In the genomic region with DNA sequence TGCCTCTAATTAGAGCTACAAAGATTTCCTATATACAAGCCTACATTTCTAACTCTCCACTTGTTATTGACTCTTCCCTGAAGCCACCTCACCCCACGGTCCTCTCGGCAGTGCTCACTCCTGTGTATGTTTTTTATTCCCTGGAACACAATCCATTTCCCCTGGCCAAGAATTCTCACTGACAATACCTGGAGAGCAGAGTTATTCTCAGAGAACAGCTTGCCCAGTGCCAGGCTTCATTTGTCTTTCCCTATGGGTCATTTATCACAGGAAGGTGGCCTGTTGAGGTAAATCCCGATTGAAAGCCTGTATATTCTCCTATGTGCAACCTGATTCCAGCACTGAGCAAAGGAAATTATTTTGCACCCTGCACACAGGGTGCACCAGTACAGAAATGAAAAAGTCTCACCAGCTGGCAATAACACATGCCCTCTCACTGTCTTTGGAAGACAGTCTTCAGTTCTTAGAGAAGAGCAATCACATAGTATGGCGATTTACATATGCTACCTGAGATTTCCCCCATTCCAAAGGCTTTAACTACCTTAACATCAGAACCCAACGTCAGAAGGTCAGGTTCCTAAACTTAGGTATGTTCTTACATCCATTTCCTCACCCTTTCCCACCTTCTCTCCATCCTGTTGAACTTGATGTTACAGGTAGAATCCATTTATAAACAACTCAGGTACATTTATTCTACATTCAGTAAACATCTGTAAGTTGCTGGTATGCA, we compare ENCODE assay signal across 18 cellular contexts.
"Had no signal": no experiment of that assay in that cellular context is flagged by ENCODE, and none has a peak within 500 bp of the region (broad histone marks: within the 10 kb centered on the region; RNA-seq: fewer than 3 reads in every experiment).

No MANE protein-coding gene starts in this region.

- H3K36me3 Mint-ChIP-seq: activated naive CD8-positive, alpha-beta T cell treated with anti-CD3 and anti-CD28 coated beads for 36 hours; naive thymus-derived CD8-positive, alpha-beta T cell; stimulated activated naive B cell treated with anti-CD40 and anti-IgM and Interleukin-4, amounts not matched to agents 10 μg/mL and 1 μg/mL and 100 μg/mL, for 72 hours had no signal

- H3K27ac Mint-ChIP-seq: activated CD8-positive, alpha-beta T cell treated with anti-CD3 and anti-CD28 coated beads for 36 hours; activated naive CD8-positive, alpha-beta T cell treated with anti-CD3 and anti-CD28 coated beads for 36 hours; endodermal cell; naive thymus-derived CD8-positive, alpha-beta T cell; stimulated activated naive B cell treated with anti-CD40 and anti-IgM and Interleukin-4, amounts not matched to agents 10 μg/mL and 1 μg/mL and 100 μg/mL, for 72 hours; T-helper 17 cell had no signal

- H3K4me1 ChIP-seq: gastrocnemius medialis, heart right ventricle, thyroid gland had no signal

- H3K27ac ChIP-seq: dorsolateral prefrontal cortex, gastrocnemius medialis, heart right ventricle, neutrophil, right atrium auricular region, thyroid gland had no signal

- H3K9me3 Mint-ChIP-seq: activated CD8-positive, alpha-beta T cell treated with anti-CD3 and anti-CD28 coated beads for 36 hours; activated naive CD8-positive, alpha-beta T cell treated with anti-CD3 and anti-CD28 coated beads for 36 hours; naive thymus-derived CD8-positive, alpha-beta T cell; stimulated activated naive B cell treated with anti-CD40 and anti-IgM and Interleukin-4, amounts not matched to agents 10 μg/mL and 1 μg/mL and 100 μg/mL, for 72 hours had no signal

- H3K4me3 Mint-ChIP-seq: activated CD8-positive, alpha-beta T cell treated with anti-CD3 and anti-CD28 coated beads for 36 hours; activated naive CD8-positive, alpha-beta T cell treated with anti-CD3 and anti-CD28 coated beads for 36 hours; endodermal cell; naive thymus-derived CD8-positive, alpha-beta T cell; stimulated activated naive B cell treated with anti-CD40 and anti-IgM and Interleukin-4, amounts not matched to agents 10 μg/mL and 1 μg/mL and 100 μg/mL, for 72 hours; T-helper 17 cell had no signal

- H3K36me3 ChIP-seq: gastrocnemius medialis, heart right ventricle, neutrophil, right atrium auricular region, thyroid gland had no signal

- H3K9me3 ChIP-seq: gastrocnemius medialis, heart right ventricle, neutrophil, right atrium auricular region, thyroid gland had no signal

- DNase-seq: activated CD4-positive, alpha-beta T cell treated with anti-CD3 and anti-CD28 coated beads for 4 hours; activated CD8-positive, alpha-beta T cell treated with anti-CD3 and anti-CD28 coated beads for 36 hours; activated gamma-delta T cell treated with Interleukin-2 at 50 U/mL for 16 hours; activated naive CD8-positive, alpha-beta T cell treated with anti-CD3 and anti-CD28 coated beads for 36 hours; activated T-cell treated with anti-CD3 and anti-CD28 coated beads, Interleukin-2, amount 50 U/mL, for 48 hours; endodermal cell; erythroblast; gastrocnemius medialis; heart right ventricle; naive thymus-derived CD8-positive, alpha-beta T cell; stimulated activated CD4-positive, alpha-beta T cell treated with anti-CD3 and anti-CD28 coated beads, Interleukin-4, amount 100 ng/mL, for 1 hour; stimulated activated naive B cell treated with anti-CD40 and anti-IgM and Interleukin-4, amounts not matched to agents 10 μg/mL and 1 μg/mL and 100 μg/mL, for 72 hours; T-helper 17 cell; thyroid gland had no signal

- H3K4me3 ChIP-seq: gastrocnemius medialis, heart right ventricle, right atrium auricular region, thyroid gland had no signal

- H3K4me1 Mint-ChIP-seq: activated naive CD8-positive, alpha-beta T cell treated with anti-CD3 and anti-CD28 coated beads for 36 hours; naive thymus-derived CD8-positive, alpha-beta T cell; stimulated activated naive B cell treated with anti-CD40 and anti-IgM and Interleukin-4, amounts not matched to agents 10 μg/mL and 1 μg/mL and 100 μg/mL, for 72 hours; T-helper 17 cell had no signal

- H3K27me3 ChIP-seq: dorsolateral prefrontal cortex, heart right ventricle, neutrophil, right atrium auricular region, thyroid gland had no signal

- ATAC-seq: activated CD8-positive, alpha-beta T cell treated with anti-CD3 and anti-CD28 coated beads for 36 hours; gastrocnemius medialis; heart right ventricle; left lobe of liver; naive thymus-derived CD8-positive, alpha-beta T cell; stimulated activated naive B cell treated with anti-CD40 and anti-IgM and Interleukin-4, amounts not matched to agents 10 μg/mL and 1 μg/mL and 100 μg/mL, for 72 hours; T-helper 17 cell had no signal

- H3K27me3 Mint-ChIP-seq: activated CD8-positive, alpha-beta T cell treated with anti-CD3 and anti-CD28 coated beads for 36 hours; activated naive CD8-positive, alpha-beta T cell treated with anti-CD3 and anti-CD28 coated beads for 36 hours; stimulated activated naive B cell treated with anti-CD40 and anti-IgM and Interleukin-4, amounts not matched to agents 10 μg/mL and 1 μg/mL and 100 μg/mL, for 72 hours had no signal
